In the genomic region with DNA sequence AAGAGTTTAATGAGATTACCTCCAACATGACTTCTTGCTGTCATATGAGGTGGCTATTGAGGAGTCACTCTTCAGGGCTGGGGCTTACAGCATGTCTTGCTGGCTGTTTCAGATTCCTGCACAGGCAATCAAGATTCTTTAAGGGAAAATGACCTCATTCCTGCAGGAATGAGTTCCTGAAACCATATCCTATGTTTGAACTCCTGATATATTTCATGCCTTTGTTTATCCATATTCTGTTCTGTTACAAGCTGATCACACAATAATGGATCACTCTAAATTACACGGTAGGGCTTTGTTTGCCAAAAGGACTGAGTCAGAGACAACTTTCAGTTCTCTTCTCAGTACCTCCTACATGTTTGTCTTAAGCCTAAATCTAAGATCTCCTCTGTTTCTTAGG, we compare ENCODE assay signal across 15 cellular contexts.
DNase-seq lines count a peak whose midpoint lies in the region; FAIRE-seq and TF ChIP-seq lines count a peak whose summit lies in the region.
"Had no signal": no experiment of that assay in that cellular context is flagged by ENCODE, and none has a peak within 500 bp of the region (broad histone marks: within the 10 kb centered on the region; RNA-seq: fewer than 3 reads in every experiment).

No MANE protein-coding gene starts in this region.

- H3K9ac ChIP-seq in astrocyte (ENCODE audit: low read length), result peak overlapping the region; percentile 24

- WGBS in tibial nerve, 2 donors, result 44 to 51% methylated on average over 1 of the region's 1 CpG

- peak overlapping the region; percentile 46 for H3K4me2 ChIP-seq in astrocyte (ENCODE audit: low read length)

- DNase-seq in DMS53 (lab: John Stamatoyannopoulos, UW) (peak; percentile 27), DMS53 treated with DMSO at 0.1 percent for 48 hours (lab: John Stamatoyannopoulos, UW; ENCODE audit: unreplicated experiment) (no peak), astrocyte (ENCODE audit: low read depth) (peak; percentile 97), iPS-NIHi7 (ENCODE audit: extremely low spot score) (peak; percentile 8), HK-2 (ENCODE audit: unreplicated experiment) (no peak), NCI-H2171 (lab: John Stamatoyannopoulos, UW) (no peak), tibial nerve (ENCODE audit: low spot score in 2 of 2) (no peak)
- DNase-seq in stimulated activated CD4-positive, alpha-beta T cell treated with anti-CD3 and anti-CD28 coated beads, Interleukin-12 subunit alpha, Interleukin-12 subunit beta, amount 100 ng/mL, for 4 hours, result no peak
- DNase-seq: activated naive CD8-positive, alpha-beta T cell treated with anti-CD3 and anti-CD28 coated beads, Interleukin-2, amount 10 ng/mL, durations not matched to agents 7 days and 5 days; DMS79 treated with DMSO at 0.1 percent for 48 hours; effector CD8-positive, alpha-beta T cell; hippocampal formation; midbrain; SHP77 had no signal

- H3K4me1 ChIP-seq in astrocyte (ENCODE audit: insufficient read depth, low read length), result peaks cover 9% of the 10 kb centered on the region
- H3K4me1 ChIP-seq in tibial nerve, result no peaks in the 10 kb centered on the region

- H3K36me3 ChIP-seq in astrocyte (ENCODE audit: insufficient read depth, low read length), result no peaks in the 10 kb centered on the region
- H3K36me3 ChIP-seq in tibial nerve, result no peaks in the 10 kb centered on the region

- TF ChIP-seq CTCF in astrocyte (IDR thresholded peaks at IDR 0.05; ENCODE audit: insufficient read depth, low read depth, low read length) (no peak), tibial nerve (IDR thresholded peaks at IDR 0.05) (no peak)

- H3K4me3 Mint-ChIP-seq in astrocyte (ENCODE audit: unreplicated experiment), result no peak overlapping the region
- H3K4me3 Mint-ChIP-seq: activated naive CD8-positive, alpha-beta T cell treated with anti-CD3 and anti-CD28 coated beads, Interleukin-2, amount 10 ng/mL, durations not matched to agents 7 days and 5 days had no signal

- H3K4me1 Mint-ChIP-seq in astrocyte (ENCODE audit: low read depth, unreplicated experiment), result peaks cover 32% of the 10 kb centered on the region
- H3K4me1 Mint-ChIP-seq: activated naive CD8-positive, alpha-beta T cell treated with anti-CD3 and anti-CD28 coated beads, Interleukin-2, amount 10 ng/mL, durations not matched to agents 7 days and 5 days had no signal

- no peak for TF ChIP-seq EP300 in tibial nerve (IDR thresholded peaks at IDR 0.05)

- peak; percentile 86 for FAIRE-seq in astrocyte (lab: Jason Lieb, UNC)

- H3K4me3 ChIP-seq in astrocyte (ENCODE audit: insufficient read depth, low read depth, low read length) (no peak overlapping the region), tibial nerve (no peak overlapping the region)

- H2AFZ ChIP-seq in astrocyte (ENCODE audit: low read depth, low read length), result peak overlapping the region; percentile 4

- H3K9me3 ChIP-seq in astrocyte (ENCODE audit: insufficient read depth, low read depth, low read length) (no peaks in the 10 kb centered on the region), tibial nerve (no peaks in the 10 kb centered on the region)

- no peak for TF ChIP-seq POLR2A in tibial nerve (IDR thresholded peaks at IDR 0.05)

- H3K9me3 Mint-ChIP-seq in astrocyte (ENCODE audit: unreplicated experiment), result no peaks in the 10 kb centered on the region

- H3K27ac ChIP-seq in astrocyte (ENCODE audit: low read depth, low read length) (peak overlapping the region; percentile 76), tibial nerve (no peak overlapping the region)
- H3K27ac ChIP-seq: 22Rv1 had no signal

- peak overlapping the region; percentile 85 for H3K27ac Mint-ChIP-seq in astrocyte (ENCODE audit: unreplicated experiment)
- H3K27ac Mint-ChIP-seq: activated naive CD8-positive, alpha-beta T cell treated with anti-CD3 and anti-CD28 coated beads, Interleukin-2, amount 10 ng/mL, durations not matched to agents 7 days and 5 days had no signal

- H4K20me1 ChIP-seq in astrocyte (ENCODE audit: insufficient read depth, low read length), result no peaks in the 10 kb centered on the region

- no peaks in the 10 kb centered on the region for H3K79me2 ChIP-seq in astrocyte (ENCODE audit: insufficient read depth, low read length)

- no peaks in the 10 kb centered on the region for H3K27me3 Mint-ChIP-seq in astrocyte (ENCODE audit: low read depth, unreplicated experiment)
- H3K27me3 Mint-ChIP-seq: activated naive CD8-positive, alpha-beta T cell treated with anti-CD3 and anti-CD28 coated beads, Interleukin-2, amount 10 ng/mL, durations not matched to agents 7 days and 5 days had no signal

- no peaks in the 10 kb centered on the region for H3K27me3 ChIP-seq in astrocyte (ENCODE audit: insufficient read depth, low read length)
- no peaks in the 10 kb centered on the region for H3K27me3 ChIP-seq in tibial nerve

- H3K36me3 Mint-ChIP-seq in astrocyte (ENCODE audit: low read depth, unreplicated experiment), result no peaks in the 10 kb centered on the region
- H3K36me3 Mint-ChIP-seq: activated naive CD8-positive, alpha-beta T cell treated with anti-CD3 and anti-CD28 coated beads, Interleukin-2, amount 10 ng/mL, durations not matched to agents 7 days and 5 days had no signal

Comparison
In these comparisons a context has a peak if more than half of its experiments do, and no peak if none do; other contexts are left out.
1. DNase-seq: peak in DMS53 (single experiment), astrocyte (single experiment) and iPS-NIHi7 (single experiment); none in DMS53 treated with DMSO at 0.1 percent for 48 hours (single experiment), stimulated activated CD4-positive, alpha-beta T cell treated with anti-CD3 and anti-CD28 coated beads, Interleukin-12 subunit alpha, Interleukin-12 subunit beta, amount 100 ng/mL, for 4 hours (single experiment), HK-2 (single experiment), NCI-H2171 (single experiment) and tibial nerve (0 of 2).